ENCODE assay signal across 21 cellular contexts in genomic region chr12:46133751-46134150, GRCh38.
DNase-seq lines count a peak whose midpoint lies in the region; TF ChIP-seq lines count a peak whose summit lies in the region.
"Had no signal": no experiment of that assay in that cellular context is flagged by ENCODE, and none has a peak within 500 bp of the region (broad histone marks: within the 10 kb centered on the region; RNA-seq: fewer than 3 reads in every experiment).

No MANE protein-coding gene starts in this region.

- H4K8ac ChIP-seq in trophoblast cell (ENCODE audit: low read depth, low read length) = no peak overlapping the region

- H3K9ac ChIP-seq in adipocyte (ENCODE audit: low read length) = no peak overlapping the region
- H3K9ac ChIP-seq in trophoblast cell (ENCODE audit: low read length) = no peak overlapping the region
- H3K9ac ChIP-seq: KMS-11 had no signal

- H2AFZ ChIP-seq in hepatocyte = no peak overlapping the region
- no peak overlapping the region for H2AFZ ChIP-seq in trophoblast cell (ENCODE audit: insufficient read depth, low read length, poor library complexity)

- H2BK5ac ChIP-seq in trophoblast cell (ENCODE audit: low read depth, low read length, poor library complexity) = no peak overlapping the region

- no peak overlapping the region for H2BK12ac ChIP-seq in trophoblast cell (ENCODE audit: low read length)

- no peak overlapping the region for H3K4me2 ChIP-seq in hepatocyte
- H3K4me2 ChIP-seq in trophoblast cell (ENCODE audit: low read length) = no peak overlapping the region
- H3K4me2 ChIP-seq: KMS-11 had no signal

- TF ChIP-seq CTCF in hepatocyte (IDR thresholded peaks at IDR 0.05; ENCODE audit: poor library complexity) = no peak

- H3K4me1 ChIP-seq in adipocyte (ENCODE audit: control insufficient read depth, insufficient read depth, low read length) = no peaks in the 10 kb centered on the region
- peaks cover 14% of the 10 kb centered on the region for H3K4me1 ChIP-seq in hepatocyte (ENCODE audit: insufficient read depth)
- peaks cover 2 to 7% of the 10 kb centered on the region in 2 experiments for H3K4me1 ChIP-seq in trophoblast cell (ENCODE audit: control insufficient read depth in 1 of 2, insufficient read depth in 2 of 2, low read length in 2 of 2)
- H3K4me1 ChIP-seq: gastrocnemius medialis, pancreas had no signal

- H3K23ac ChIP-seq in trophoblast cell (ENCODE audit: low read length) = no peak overlapping the region

- no peaks in the 10 kb centered on the region for H4K20me1 ChIP-seq in hepatocyte (ENCODE audit: insufficient read depth, poor library complexity, severe bottlenecking)

- H2BK120ac ChIP-seq in trophoblast cell (ENCODE audit: insufficient read depth, low read length, poor library complexity) = no peak overlapping the region

- H3K36me3 ChIP-seq in adipocyte (ENCODE audit: control insufficient read depth, insufficient read depth, low read length, severe bottlenecking) = no peaks in the 10 kb centered on the region
- H3K36me3 ChIP-seq in hepatocyte (replicated peaks; ENCODE audit: insufficient read depth, low read depth) = no peaks in the 10 kb centered on the region
- H3K36me3 ChIP-seq in trophoblast cell (ENCODE audit: control insufficient read depth in 1 of 2, insufficient read depth in 2 of 2, low read length in 2 of 2) = no peaks in the 10 kb centered on the region
- H3K36me3 ChIP-seq: gastrocnemius medialis, pancreas had no signal

- no peak overlapping the region for H3K4me3 ChIP-seq in adipocyte (ENCODE audit: low read length)
- H3K4me3 ChIP-seq in hepatocyte = no peak overlapping the region
- H3K4me3 ChIP-seq in trophoblast cell (ENCODE audit: low read depth, low read length) = no peak overlapping the region
- H3K4me3 ChIP-seq: dorsolateral prefrontal cortex, gastrocnemius medialis, pancreas had no signal

- H4K12ac ChIP-seq in trophoblast cell (ENCODE audit: low read depth, low read length) = no peak overlapping the region

- peaks cover 12% of the 10 kb centered on the region for H3K79me1 ChIP-seq in trophoblast cell (ENCODE audit: low read length)

- H3K9me3 ChIP-seq in adipocyte (ENCODE audit: control insufficient read depth, low read length) (no peaks in the 10 kb centered on the region), hepatocyte (ENCODE audit: low read depth) (no peaks in the 10 kb centered on the region), trophoblast cell (ENCODE audit: insufficient read depth, low read depth, low read length) (peaks cover 2% of the 10 kb centered on the region)
- H3K9me3 ChIP-seq: gastrocnemius medialis, pancreas had no signal

- H3K14ac ChIP-seq in trophoblast cell (ENCODE audit: low read length) = no peak overlapping the region

- H3K18ac ChIP-seq in trophoblast cell (ENCODE audit: low read length) = no peak overlapping the region

- H2AK5ac ChIP-seq in trophoblast cell (ENCODE audit: low read length) = no peak overlapping the region

- no peaks in the 10 kb centered on the region for H3K9me2 ChIP-seq in hepatocyte (replicated peaks; ENCODE audit: insufficient read depth)

- H3K27me3 ChIP-seq in adipocyte (replicated peaks; ENCODE audit: control insufficient read depth, insufficient read depth, low read length) (no peaks in the 10 kb centered on the region), hepatocyte (no peaks in the 10 kb centered on the region), trophoblast cell (ENCODE audit: insufficient read depth, low read length) (no peaks in the 10 kb centered on the region)
- H3K27me3 ChIP-seq: dorsolateral prefrontal cortex, gastrocnemius medialis, pancreas had no signal

- H3K4ac ChIP-seq in trophoblast cell (ENCODE audit: low read depth, low read length) = no peak overlapping the region

- no peak overlapping the region for H4K91ac ChIP-seq in trophoblast cell (ENCODE audit: low read depth, low read length)

- H3K79me2 ChIP-seq in hepatocyte (no peaks in the 10 kb centered on the region), trophoblast cell (ENCODE audit: control insufficient read depth, insufficient read depth, low read length, poor library complexity) (peaks cover 2% of the 10 kb centered on the region)

- WGBS in hepatocyte (ENCODE audit: low lambda C conversion rate, missing lambda C conversion rate) = 19% methylated on average over 2 of the region's 2 CpGs
- WGBS in trophoblast cell (ENCODE audit: extremely low coverage, insufficient coverage, insufficient read length) = no CpG with 5 or more reads among the region's 2 CpGs

- peak overlapping the region; percentile 61 for H3K27ac ChIP-seq in hepatocyte
- H3K27ac ChIP-seq in trophoblast cell (ENCODE audit: low read depth, low read length) = peak overlapping the region; percentile 76
- H3K27ac ChIP-seq: dorsolateral prefrontal cortex, gastrocnemius medialis, KMS-11, pancreas had no signal

- peak; percentile 14 for DNase-seq in H4 (ENCODE audit: low spot score)
- DNase-seq in adipocyte (ENCODE audit: low read depth) = peak; percentile 64
- peak; percentile 44 for DNase-seq in hepatocyte (ENCODE audit: low spot score)
- DNase-seq in trophoblast cell = peak; percentile 63 to 97
- no peak for DNase-seq in activated T-cell treated with anti-CD3 and anti-CD28 coated beads, Interleukin-2, amount 50 U/mL, for 1 hour
- DNase-seq in SK-N-DZ (ENCODE audit: low spot score) = no peak
- DNase-seq in DMS153 treated with DMSO at 0.1 percent for 48 hours (lab: John Stamatoyannopoulos, UW; ENCODE audit: unreplicated experiment) = no peak
- DNase-seq: activated CD4-positive, CD25-positive, alpha-beta regulatory T cell treated with anti-CD3 and anti-CD28 coated beads, Interleukin-2, amount 50 U/mL, for 72 hours; activated naive CD4-positive, alpha-beta T cell treated with Interleukin-2 at 50 U/mL for 16 hours; activated T-cell treated with anti-CD3 and anti-CD28 coated beads, Interleukin-2, amount 50 U/mL, for 24 hours; amygdala; caudate nucleus; CD4-positive, CD25-positive, alpha-beta regulatory T cell; dorsolateral prefrontal cortex; gastrocnemius medialis; mesendoderm; natural killer cell; NCI-H1694; pancreas; T-cell had no signal

Comparison
In these comparisons a context has a peak if more than half of its experiments do, and no peak if none do; other contexts are left out.
1. DNase-seq: peak in H4 (single experiment), adipocyte (single experiment), hepatocyte (single experiment) and trophoblast cell (2 of 2); none in activated T-cell treated with anti-CD3 and anti-CD28 coated beads, Interleukin-2, amount 50 U/mL, for 1 hour (single experiment), SK-N-DZ (single experiment) and DMS153 treated with DMSO at 0.1 percent for 48 hours (single experiment).